10 cellular contexts compared by ENCODE assay signal in the genomic region with DNA sequence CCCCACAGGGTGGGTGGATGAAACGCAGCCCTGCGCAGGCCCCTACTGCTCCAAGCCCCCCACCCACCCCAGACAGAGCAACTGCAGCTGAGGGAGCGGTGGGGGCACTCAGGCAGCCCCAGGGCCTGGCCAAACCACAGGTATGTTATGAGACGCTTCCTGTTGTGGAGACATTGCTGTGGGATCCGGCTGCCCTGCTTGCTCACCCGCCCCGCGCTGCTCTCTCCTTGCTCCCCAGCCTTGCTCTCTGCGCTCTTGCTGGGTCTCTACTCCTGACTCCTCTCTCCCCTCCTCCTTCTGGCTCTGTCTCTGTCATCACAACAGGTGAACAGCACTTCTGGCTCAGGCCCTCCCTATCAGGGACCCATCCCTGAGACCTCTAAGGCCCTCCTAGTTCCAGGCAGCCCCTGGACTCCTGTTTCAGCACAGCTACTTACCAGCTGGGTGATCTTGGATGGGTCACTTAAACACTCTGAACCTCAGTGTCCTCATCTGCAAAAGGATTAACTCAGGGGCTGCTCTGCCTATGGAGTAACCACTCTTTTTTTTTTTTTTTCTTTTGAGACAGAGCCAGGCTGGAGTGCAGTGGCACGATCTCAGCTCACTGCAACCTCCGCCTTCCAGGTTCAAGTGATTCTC. TPM values are rescaled to one million over a fixed set of nuclear protein-coding genes. Genes with fewer than 3 reads are reported as not detected.
A peak's percentile ranks its signal among the peaks of the same experiment; 100 is the strongest.
DNase-seq lines count a peak whose midpoint lies in the region; ATAC-seq and TF ChIP-seq lines count a peak whose summit lies in the region.
"Had no signal": no experiment of that assay in that cellular context is flagged by ENCODE, and none has a peak within 500 bp of the region (broad histone marks: within the 10 kb centered on the region; RNA-seq: fewer than 3 reads in every experiment).

No MANE protein-coding gene starts in this region.

- H3K4me1 ChIP-seq in H9 (ENCODE audit: insufficient read depth, low read length) (no peaks in the 10 kb centered on the region), A673 (ENCODE audit: insufficient read depth, low read length, poor library complexity, severe bottlenecking) (no peaks in the 10 kb centered on the region)
- H3K4me1 ChIP-seq: parathyroid adenoma had no signal

- no peak overlapping the region for H2AK5ac ChIP-seq in H9 (ENCODE audit: insufficient read length, low read length)

- no peak overlapping the region for H3K23ac ChIP-seq in H9 (ENCODE audit: insufficient read length, low read depth, low read length)

- no peak overlapping the region for H3K4me2 ChIP-seq in H9 (ENCODE audit: insufficient read depth, insufficient read length, low read length)

- no peak overlapping the region for H2BK12ac ChIP-seq in H9 (ENCODE audit: insufficient read length, low read depth, low read length)

- no peak overlapping the region for H4K91ac ChIP-seq in H9 (ENCODE audit: insufficient read length, low read depth, low read length)

- H4K5ac ChIP-seq in H9 (ENCODE audit: insufficient read length, low read depth, low read length), result no peak overlapping the region

- H3K79me1 ChIP-seq in H9 (ENCODE audit: insufficient read depth, low read depth, low read length, poor library complexity, severe bottlenecking), result no peaks in the 10 kb centered on the region

- peak overlapping the region in 2 of 3 experiments; percentile 28 to 75; a peak in 2 of 7 replicates for H3K27ac Mint-ChIP-seq in H9
- peak overlapping the region; percentile 57 for H3K27ac Mint-ChIP-seq in T-helper 1 cell treated with Interleukin-12 subunit alpha and Interleukin-12 subunit beta and Interleukin-4 antibody, amounts not matched to agents 30 μg/mL and 1 μg/mL, for 36 hours

- TF ChIP-seq POLR2A in GM18505 (IDR thresholded peaks at IDR 0.05; ENCODE audit: borderline replicate concordance, extremely low read depth, insufficient read depth, insufficient read length), result no peak

- H3K4me3 ChIP-seq in cardiac fibroblast (replicated peaks in 1 of 2; ENCODE audit: low read depth in 2 of 2, low read length in 2 of 2), result no peak overlapping the region
- H3K4me3 ChIP-seq in skeletal muscle cell (ENCODE audit: low read depth, low read length), result no peak overlapping the region
- H3K4me3 ChIP-seq in A673 (ENCODE audit: low read depth, low read length, poor library complexity, severe bottlenecking), result no peak overlapping the region

- H3K36me3 Mint-ChIP-seq in H9 (ENCODE audit: insufficient read depth in 1 of 3, low read depth in 3 of 3), result no peaks in the 10 kb centered on the region; a peak in 1 of 7 replicates
- H3K36me3 Mint-ChIP-seq in T-helper 1 cell treated with Interleukin-12 subunit alpha and Interleukin-12 subunit beta and Interleukin-4 antibody, amounts not matched to agents 30 μg/mL and 1 μg/mL, for 36 hours (ENCODE audit: low read depth), result no peaks in the 10 kb centered on the region

- H4K20me1 ChIP-seq in H9 (ENCODE audit: control insufficient read depth, insufficient read depth, insufficient read length), result no peaks in the 10 kb centered on the region

- no peak overlapping the region for H4K8ac ChIP-seq in H9 (replicated peaks; ENCODE audit: insufficient read length, low read depth, low read length)

- BruUV-seq in A673 (replicated peaks; lab: Mats Ljungman, UMichigan), result no TSS peak

- H3K4me3 Mint-ChIP-seq in H9, result no peak overlapping the region
- H3K4me3 Mint-ChIP-seq in T-helper 1 cell treated with Interleukin-12 subunit alpha and Interleukin-12 subunit beta and Interleukin-4 antibody, amounts not matched to agents 30 μg/mL and 1 μg/mL, for 36 hours, result peak overlapping the region; percentile 59

- no CpG with 5 or more reads among the region's 11 CpGs for WGBS in H9 (ENCODE audit: extremely low coverage, insufficient read length, low lambda C conversion rate)

- no peak overlapping the region for H2BK20ac ChIP-seq in H9 (ENCODE audit: low read depth, low read length, poor library complexity, severe bottlenecking)

- CTCF ChIA-PET in A673 (lab: Charles Lee), result interaction anchor here (0.6 kb wide), 1 partner anchor 40 kb away, joined by 3 read pairs; no protein-coding TSS in a partner anchor

- H3K27ac ChIP-seq in H9 (ENCODE audit: insufficient read length, low read depth, low read length) (no peak overlapping the region), A673 (ENCODE audit: low read depth, low read length, poor library complexity, severe bottlenecking) (no peak overlapping the region)
- H3K27ac ChIP-seq: parathyroid adenoma had no signal

- H3T11ph ChIP-seq in H9 (ENCODE audit: low read length), result no peak overlapping the region

- H3K9me3 Mint-ChIP-seq in H9, result no peaks in the 10 kb centered on the region
- no peaks in the 10 kb centered on the region for H3K9me3 Mint-ChIP-seq in T-helper 1 cell treated with Interleukin-12 subunit alpha and Interleukin-12 subunit beta and Interleukin-4 antibody, amounts not matched to agents 30 μg/mL and 1 μg/mL, for 36 hours

- intact Hi-C loops in A673 (cut with micrococcal nuclease; ENCODE audit: unreplicated experiment), result no loop called here

- POLR2A ChIA-PET in A673 (lab: Charles Lee; ENCODE audit: low non-redundant PET), result no interaction called here

- H3K4ac ChIP-seq in H9 (ENCODE audit: low read depth, low read length), result no peak overlapping the region

- no peak for DNase-seq in H9
- peak; percentile 62 to 79 for DNase-seq in cardiac fibroblast (ENCODE audit: low read depth in 2 of 2)
- DNase-seq in skeletal muscle cell (ENCODE audit: low read depth), result peak; percentile 53
- DNase-seq in A673 (ENCODE audit: low spot score), result no peak
- DNase-seq: NCI-H1694 treated with DMSO at 0.1 percent for 48 hours had no signal

- H3K18ac ChIP-seq in H9 (ENCODE audit: insufficient read length, low read depth, low read length), result no peak overlapping the region

- TF ChIP-seq CTCF in H9 (conservative IDR thresholded peaks at IDR 0.05) (no peak), cardiac fibroblast (IDR thresholded peaks at IDR 0.05; ENCODE audit: low read depth, low read length) (no peak), A673 (conservative IDR thresholded peaks at IDR 0.05; ENCODE audit: low read depth, low read length) (no peak)

- H3K56ac ChIP-seq in H9 (ENCODE audit: insufficient read length, low read depth, low read length), result no peak overlapping the region

- H2BK120ac ChIP-seq in H9 (ENCODE audit: low read depth, low read length, poor library complexity, severe bottlenecking), result no peak overlapping the region

- H3K14ac ChIP-seq in H9 (ENCODE audit: insufficient read depth, low read length), result no peak overlapping the region

- no peaks in the 10 kb centered on the region for H3K23me2 ChIP-seq in H9 (ENCODE audit: insufficient read length, low read depth, low read length, poor library complexity, severe bottlenecking)

- ATAC-seq in GM18502 (IDR thresholded peaks at IDR 0.05; ENCODE audit: poor library complexity, unreplicated experiment) (no peak), GM18505 (IDR thresholded peaks at IDR 0.05; ENCODE audit: unreplicated experiment) (no peak), HG03108 (IDR thresholded peaks at IDR 0.05; ENCODE audit: unreplicated experiment) (no peak)

- H3K27me3 Mint-ChIP-seq in H9 (ENCODE audit: low read depth), result no peaks in the 10 kb centered on the region; the same call in none of the 2 replicates
- H3K27me3 Mint-ChIP-seq in T-helper 1 cell treated with Interleukin-12 subunit alpha and Interleukin-12 subunit beta and Interleukin-4 antibody, amounts not matched to agents 30 μg/mL and 1 μg/mL, for 36 hours (ENCODE audit: low read depth), result no peaks in the 10 kb centered on the region

- H3K9me3 ChIP-seq in H9 (ENCODE audit: control insufficient read depth, low read depth, low read length), result no peaks in the 10 kb centered on the region
- H3K9me3 ChIP-seq in A673 (ENCODE audit: low read depth, low read length, poor library complexity, severe bottlenecking), result no peaks in the 10 kb centered on the region

- no peaks in the 10 kb centered on the region for H3K79me2 ChIP-seq in H9 (ENCODE audit: insufficient read depth, low read length)
- H3K79me2 ChIP-seq: parathyroid adenoma had no signal

- no peaks in the 10 kb centered on the region for H3K27me3 ChIP-seq in H9 (ENCODE audit: insufficient read depth, low read length)
- no peaks in the 10 kb centered on the region for H3K27me3 ChIP-seq in A673 (replicated peaks; ENCODE audit: insufficient read depth, low read depth, low read length, poor library complexity)

- H3K36me3 ChIP-seq in A673 (ENCODE audit: insufficient read depth, low read length, poor library complexity, severe bottlenecking), result no peaks in the 10 kb centered on the region

- peaks cover 0 to 6% of the 10 kb centered on the region in 2 experiments; a peak in 3 of 4 replicates for H3K4me1 Mint-ChIP-seq in H9
- H3K4me1 Mint-ChIP-seq in T-helper 1 cell treated with Interleukin-12 subunit alpha and Interleukin-12 subunit beta and Interleukin-4 antibody, amounts not matched to agents 30 μg/mL and 1 μg/mL, for 36 hours (ENCODE audit: low read depth), result peaks cover 13% of the 10 kb centered on the region

- no peak overlapping the region for H3K9ac ChIP-seq in H9 (ENCODE audit: extremely low read depth, insufficient read length, low read length)
- H3K9ac ChIP-seq: parathyroid adenoma had no signal

- no peak overlapping the region for H2BK5ac ChIP-seq in H9 (ENCODE audit: insufficient read length, low read length)

- no peak overlapping the region for H2BK15ac ChIP-seq in H9 (ENCODE audit: low read depth, low read length)

- no peak overlapping the region for H2AFZ ChIP-seq in H9 (ENCODE audit: low read length)
- H2AFZ ChIP-seq: parathyroid adenoma had no signal

RNA-seq across cellular contexts. Expression of a gene that starts 15.9 kb away (rescaled TPM):
- 1.5 TPM in 2 replicates for total RNA-seq in H9 (2021)
- 0.22 and 0.24 TPM in 2 replicates for total RNA-seq in A673 (2021)

RNA-seq across cellular contexts. Expression of a gene that starts 20.5 kb away (rescaled TPM):
- total RNA-seq in H9 (2021) (27.8 and 28.7 TPM in 2 replicates), A673 (2021) (34.2 and 37.2 TPM in 2 replicates)

RNA-seq across cellular contexts. Expression of a gene that starts 25.3 kb away (rescaled TPM):
- 0.20 and 0.86 TPM in 2 replicates for total RNA-seq in H9 (2021)
- total RNA-seq in A673 (2021), result 2.8 and 4.6 TPM in 2 replicates

RNA-seq across cellular contexts. Expression of a gene that starts 40.1 kb away (rescaled TPM):
- total RNA-seq in H9 (2021), result 48.6 and 52.7 TPM in 2 replicates
- 86.5 and 86.6 TPM in 2 replicates for total RNA-seq in A673 (2021)

RNA-seq across cellular contexts. Expression of a gene that starts 46.8 kb away (rescaled TPM):
- total RNA-seq in H9 (2021) (49.9 and 51.6 TPM in 2 replicates), A673 (2021) (192 and 206 TPM in 2 replicates)

Comparison
In these comparisons a context has a peak if more than half of its experiments do, and no peak if none do; other contexts are left out.
1. DNase-seq: peak in cardiac fibroblast (2 of 2) and skeletal muscle cell (single experiment); none in H9 (single experiment) and A673 (single experiment).